13 cellular contexts compared by ENCODE assay signal in the genomic region with DNA sequence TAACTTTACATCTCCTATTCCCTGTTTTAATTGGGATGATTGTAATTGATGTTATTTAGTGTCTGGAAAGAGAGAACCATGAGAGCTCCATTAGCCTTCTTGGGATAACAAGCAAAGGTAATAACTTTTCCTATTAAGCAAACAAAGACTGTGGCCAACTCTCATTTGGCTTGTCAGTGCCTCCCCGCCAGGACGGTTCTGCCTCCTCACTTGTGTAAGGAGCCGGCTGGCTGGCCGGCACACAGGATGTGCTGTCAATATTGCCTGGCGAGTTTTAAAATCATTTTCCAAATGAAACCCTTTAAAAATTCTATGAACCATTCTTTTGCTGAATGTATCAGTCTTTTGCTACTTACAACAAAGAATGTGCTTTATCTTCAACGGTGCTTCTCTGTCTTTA.
DNase-seq lines count a peak whose midpoint lies in the region; ATAC-seq and TF ChIP-seq lines count a peak whose summit lies in the region.
"Had no signal": no experiment of that assay in that cellular context is flagged by ENCODE, and none has a peak within 500 bp of the region (broad histone marks: within the 10 kb centered on the region; RNA-seq: fewer than 3 reads in every experiment).

No MANE protein-coding gene starts in this region.

- BruUV-seq in PC-3 (replicated peaks; lab: Mats Ljungman, UMichigan) = no TSS peak

- DNase-seq in LNCaP clone FGC (ENCODE audit: low read depth) = peak; percentile 44
- DNase-seq in PC-3 = peak; percentile 10
- no peak for DNase-seq in left lobe of liver (ENCODE audit: low spot score)
- DNase-seq in stimulated activated naive CD8-positive, alpha-beta T cell treated with anti-CD3 and anti-CD28 coated beads, Interleukin-15, Interleukin-2, amounts not matched to agents 100 U/mL and 50 U/mL, for 24 hours = no peak
- no peak for DNase-seq in CD8-positive, alpha-beta memory T cell
- DNase-seq: DMS 273 treated with DMSO at 0.1 percent for 48 hours, lower lobe of right lung had no signal

- no peaks in the 10 kb centered on the region for H3K9me2 ChIP-seq in PC-3 (replicated peaks; ENCODE audit: low read length)

- H3K27me3 Mint-ChIP-seq in CD8-positive, alpha-beta memory T cell = no peaks in the 10 kb centered on the region

- H3K36me3 ChIP-seq in PC-3 (ENCODE audit: low read depth, low read length) = no peaks in the 10 kb centered on the region
- H3K36me3 ChIP-seq in CD8-positive, alpha-beta memory T cell (ENCODE audit: insufficient read depth, low read length) = no peaks in the 10 kb centered on the region
- H3K36me3 ChIP-seq: lower lobe of right lung, WERI-Rb-1 had no signal

- no peak overlapping the region for H3K4me3 Mint-ChIP-seq in CD8-positive, alpha-beta memory T cell

- ATAC-seq in PC-3 = peak; percentile 50
- ATAC-seq in left lobe of liver = peak; percentile 39
- ATAC-seq in stimulated activated naive CD8-positive, alpha-beta T cell treated with anti-CD3 and anti-CD28 coated beads, Interleukin-15, Interleukin-2, amounts not matched to agents 100 U/mL and 50 U/mL, for 24 hours = no peak
- no peak for ATAC-seq in HG03432 (IDR thresholded peaks at IDR 0.05; ENCODE audit: unreplicated experiment)
- no peak for ATAC-seq in GM19455 (IDR thresholded peaks at IDR 0.05; ENCODE audit: unreplicated experiment)

- no peaks in the 10 kb centered on the region for H3K4me1 Mint-ChIP-seq in CD8-positive, alpha-beta memory T cell

- H3K27ac Mint-ChIP-seq in CD8-positive, alpha-beta memory T cell = no peak overlapping the region

- H3K4me2 ChIP-seq in PC-3 (ENCODE audit: low read length) = no peak overlapping the region

- H3K4me3 ChIP-seq in LNCaP clone FGC (ENCODE audit: low read depth, low read length) = no peak overlapping the region
- no peak overlapping the region for H3K4me3 ChIP-seq in PC-3 (ENCODE audit: low read length)
- H3K4me3 ChIP-seq in CD8-positive, alpha-beta memory T cell (ENCODE audit: low read length) = no peak overlapping the region
- H3K4me3 ChIP-seq: body of pancreas, lower lobe of right lung, skin epidermis had no signal

- H3K79me2 ChIP-seq in PC-3 (ENCODE audit: low read length) = no peaks in the 10 kb centered on the region

- intact Hi-C loops in PC-3 (cut with micrococcal nuclease) = loop anchor here (1.0 to 10.0 kb wide), 4 partner anchors 238 to 1113 kb away; no protein-coding TSS in a partner anchor

- no peak overlapping the region for H2AFZ ChIP-seq in PC-3 (ENCODE audit: low read length)

- H3K4me1 ChIP-seq in PC-3 (ENCODE audit: insufficient read depth, low read length) = no peaks in the 10 kb centered on the region
- no peaks in the 10 kb centered on the region for H3K4me1 ChIP-seq in CD8-positive, alpha-beta memory T cell (ENCODE audit: insufficient read depth, low read length)
- H3K4me1 ChIP-seq: body of pancreas, lower lobe of right lung had no signal

- CTCF ChIA-PET in PC-3 (lab: Charles Lee) = interaction anchor here (0.6 to 1.2 kb wide), 2 partner anchors 30 to 238 kb away, joined by 3 to 5 read pairs; no protein-coding TSS in a partner anchor
- CTCF ChIA-PET in CD8-positive, alpha-beta memory T cell (lab: Charles Lee) = no interaction called here

- POLR2A ChIA-PET in PC-3 (lab: Charles Lee; ENCODE audit: unreplicated experiment) = no interaction called here
- POLR2A ChIA-PET in CD8-positive, alpha-beta memory T cell (lab: Charles Lee) = no interaction called here

- H3K9ac ChIP-seq in PC-3 (ENCODE audit: low read length) = no peak overlapping the region

- H3K36me3 Mint-ChIP-seq in CD8-positive, alpha-beta memory T cell = no peaks in the 10 kb centered on the region

- H4K20me1 ChIP-seq in PC-3 (ENCODE audit: low read length) = no peaks in the 10 kb centered on the region

- TF ChIP-seq CTCF in 22Rv1 (IDR thresholded peaks at IDR 0.05) (no peak), LNCaP clone FGC (IDR thresholded peaks at IDR 0.05; ENCODE audit: control insufficient read depth, extremely low read depth, insufficient read depth) (no peak), PC-3 (conservative IDR thresholded peaks at IDR 0.05; ENCODE audit: low read depth, low read length) (no peak)

- no peaks in the 10 kb centered on the region for H3K27me3 ChIP-seq in PC-3 (ENCODE audit: low read length)
- no peaks in the 10 kb centered on the region for H3K27me3 ChIP-seq in CD8-positive, alpha-beta memory T cell (ENCODE audit: insufficient read depth, low read length, poor library complexity, severe bottlenecking)
- H3K27me3 ChIP-seq: body of pancreas had no signal

- H3K9me3 Mint-ChIP-seq in CD8-positive, alpha-beta memory T cell = peaks cover 0 to 2% (median 0%) of the 10 kb centered on the region in 5 donors

- H3K27ac ChIP-seq in 22Rv1 = peak overlapping the region; percentile 37; the same call in 1 of the 2 replicates
- no peak overlapping the region for H3K27ac ChIP-seq in PC-3 (ENCODE audit: low read length)
- H3K27ac ChIP-seq in CD8-positive, alpha-beta memory T cell (ENCODE audit: low read depth, low read length) = no peak overlapping the region
- H3K27ac ChIP-seq: body of pancreas, lower lobe of right lung, skin epidermis, WERI-Rb-1 had no signal

- no peaks in the 10 kb centered on the region for H3K9me3 ChIP-seq in PC-3 (ENCODE audit: low read length)
- no peaks in the 10 kb centered on the region for H3K9me3 ChIP-seq in CD8-positive, alpha-beta memory T cell (ENCODE audit: low read length)
- H3K9me3 ChIP-seq: body of pancreas, lower lobe of right lung had no signal

- H3F3A ChIP-seq in PC-3 (ENCODE audit: low read length, unreplicated experiment) = no peaks in the 10 kb centered on the region

Comparison
In these comparisons a context has a peak if more than half of its experiments do, and no peak if none do; other contexts are left out.
1. DNase-seq: peak in LNCaP clone FGC (single experiment) and PC-3 (single experiment); none in left lobe of liver (single experiment), stimulated activated naive CD8-positive, alpha-beta T cell treated with anti-CD3 and anti-CD28 coated beads, Interleukin-15, Interleukin-2, amounts not matched to agents 100 U/mL and 50 U/mL, for 24 hours (single experiment) and CD8-positive, alpha-beta memory T cell (0 of 5).
2. ATAC-seq: peak in PC-3 (single experiment) and left lobe of liver (single experiment); none in stimulated activated naive CD8-positive, alpha-beta T cell treated with anti-CD3 and anti-CD28 coated beads, Interleukin-15, Interleukin-2, amounts not matched to agents 100 U/mL and 50 U/mL, for 24 hours (single experiment), HG03432 (single experiment) and GM19455 (single experiment).